ENCODE assay signal across 11 cellular contexts in genomic region chr18:9814431-9814830, GRCh38.
DNase-seq lines count a peak whose midpoint lies in the region; FAIRE-seq and TF ChIP-seq lines count a peak whose summit lies in the region.
"Had no signal": no experiment of that assay in that cellular context is flagged by ENCODE, and none has a peak within 500 bp of the region (broad histone marks: within the 10 kb centered on the region; RNA-seq: fewer than 3 reads in every experiment).

No MANE protein-coding gene starts in this region.

- TF ChIP-seq CTCF in astrocyte of the spinal cord (IDR thresholded peaks at IDR 0.05; ENCODE audit: low read depth, low read length) = no peak

- DNase-seq in ACHN = peak; percentile 67
- DNase-seq in HTR-8/SVneo (ENCODE audit: insufficient read length, low spot score) = peak; percentile 41
- peak; percentile 91 for DNase-seq in astrocyte of the spinal cord (ENCODE audit: low read depth, low spot score)
- DNase-seq in kidney tubule cell (ENCODE audit: low spot score) = peak; percentile 70
- DNase-seq in HT-29 (ENCODE audit: low spot score) = no peak
- DNase-seq in activated CD8-positive, alpha-beta memory T cell treated with anti-CD3 and anti-CD28 coated beads, Interleukin-2, amount 50 U/mL, for 48 hours = no peak
- no peak for DNase-seq in activated naive CD4-positive, alpha-beta T cell treated with anti-CD3 and anti-CD28 coated beads, Interleukin-2, amount 50 U/mL, for 16 hours
- DNase-seq in NCI-H82 (lab: John Stamatoyannopoulos, UW) = no peak
- DNase-seq: activated T-cell treated with anti-CD3 and anti-CD28 coated beads, Interleukin-2, amount 50 U/mL, for 48 hours; BE2C; NCI-H2081 treated with DMSO at 0.1 percent for 48 hours had no signal

- in situ Hi-C loops in ACHN (cut with HindIII; ENCODE audit: low pct_ligation_motif_present, low pct_unique_long_range_greater_than_20kb, low sequenced_read_pairs) (no loop called here), astrocyte of the spinal cord (cut with HindIII; ENCODE audit: low sequenced_read_pairs) (no loop called here)

- no peak for FAIRE-seq in HTR-8/SVneo (lab: Jason Lieb, UNC)

- H3K4me3 ChIP-seq in astrocyte of the spinal cord (ENCODE audit: low read depth, low read length) = no peak overlapping the region

Comparison
In these comparisons a context has a peak if more than half of its experiments do, and no peak if none do; other contexts are left out.
1. DNase-seq: peak in ACHN (single experiment), HTR-8/SVneo (single experiment), astrocyte of the spinal cord (single experiment) and kidney tubule cell (single experiment); none in HT-29 (single experiment), activated CD8-positive, alpha-beta memory T cell treated with anti-CD3 and anti-CD28 coated beads, Interleukin-2, amount 50 U/mL, for 48 hours (single experiment), activated naive CD4-positive, alpha-beta T cell treated with anti-CD3 and anti-CD28 coated beads, Interleukin-2, amount 50 U/mL, for 16 hours (single experiment) and NCI-H82 (single experiment).